ENCODE assay signal across 9 cellular contexts in the genomic region with DNA sequence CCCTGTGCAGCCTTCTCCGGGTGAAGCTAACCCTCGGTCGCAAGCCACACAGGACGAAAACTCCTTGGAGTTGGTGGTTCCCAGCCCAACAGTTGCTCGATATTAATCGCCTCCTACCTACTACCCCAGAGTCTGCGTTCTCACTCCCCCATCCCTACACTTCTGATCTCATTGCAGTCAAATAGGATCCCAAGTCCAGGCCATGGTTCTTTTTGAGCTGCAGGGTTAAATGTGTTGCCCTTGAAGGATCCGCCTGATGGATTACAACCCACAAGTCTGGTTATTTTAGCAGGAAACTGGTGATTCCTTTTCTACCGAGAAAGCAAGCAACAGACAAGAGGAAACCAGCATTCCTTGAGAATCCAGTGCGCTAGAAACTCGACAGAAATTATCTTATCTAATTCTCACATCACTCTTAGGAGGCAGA. TPM values are rescaled to one million over a fixed set of nuclear protein-coding genes. Genes with fewer than 3 reads are reported as not detected.
A peak's percentile ranks its signal among the peaks of the same experiment; 100 is the strongest.
DNase-seq lines count a peak whose midpoint lies in the region; ATAC-seq and TF ChIP-seq lines count a peak whose summit lies in the region.
"Had no signal": no experiment of that assay in that cellular context is flagged by ENCODE, and none has a peak within 500 bp of the region (broad histone marks: within the 10 kb centered on the region; RNA-seq: fewer than 3 reads in every experiment).

No MANE protein-coding gene starts in this region.

- DNase-seq in Panc1 (ENCODE audit: low read depth, low spot score) (no peak), epithelial cell of esophagus (ENCODE audit: low read depth) (no peak), neuronal stem cell (ENCODE audit: low spot score) (no peak), ACHN (no peak), NCI-H1436 treated with DMSO at 0.1 percent for 48 hours (lab: John Stamatoyannopoulos, UW) (no peak)
- no peak for DNase-seq in activated CD4-positive, alpha-beta T cell treated with anti-CD3 and anti-CD28 coated beads for 1 hour

- intact Hi-C loops in Panc1 (cut with micrococcal nuclease; ENCODE audit: unreplicated experiment): no loop called here

- H2BK12ac ChIP-seq in neuronal stem cell (ENCODE audit: low read length): no peak overlapping the region

- peak overlapping the region; percentile 79 for H2BK5ac ChIP-seq in neuronal stem cell (ENCODE audit: low read length)

- no peak overlapping the region for H3K23ac ChIP-seq in neuronal stem cell (ENCODE audit: low read depth, low read length, poor library complexity)

- ATAC-seq in Panc1 (no peak; the same call in 1 of the 2 replicates), GM21447 (IDR thresholded peaks at IDR 0.05; ENCODE audit: unreplicated experiment) (no peak)

- in situ Hi-C loops in Panc1 (cut with HindIII; ENCODE audit: low pct_unique_long_range_greater_than_20kb, low sequenced_read_pairs): no loop called here
- in situ Hi-C loops in ACHN (cut with HindIII; ENCODE audit: low pct_ligation_motif_present, low pct_unique_long_range_greater_than_20kb, low sequenced_read_pairs): no loop called here

- no peak overlapping the region for H4K91ac ChIP-seq in neuronal stem cell (ENCODE audit: low read depth, low read length, poor library complexity)

- no TSS peak for BruUV-seq in Panc1 (replicated peaks; lab: Mats Ljungman, UMichigan)

- no peak overlapping the region for H3K4ac ChIP-seq in neuronal stem cell (ENCODE audit: low read length)

- H3K36me3 ChIP-seq in Panc1 (ENCODE audit: control insufficient read depth, insufficient read depth, low read length) (no peaks in the 10 kb centered on the region), neuronal stem cell (replicated peaks in 1 of 2; ENCODE audit: control insufficient read depth in 2 of 2, insufficient read depth in 2 of 2, low read length in 2 of 2) (no peaks in the 10 kb centered on the region)

- peak overlapping the region; percentile 78 for H3K4me2 ChIP-seq in neuronal stem cell (ENCODE audit: insufficient read depth, low read length, poor library complexity, severe bottlenecking)

- H2AFZ ChIP-seq in neuronal stem cell (ENCODE audit: low read length): peak overlapping the region; percentile 96

- H3K79me1 ChIP-seq in neuronal stem cell (ENCODE audit: low read depth, low read length): no peaks in the 10 kb centered on the region

- no CpG with 5 or more reads among the region's 11 CpGs for WGBS in neuronal stem cell (ENCODE audit: extremely low coverage in 2 of 2, insufficient read length in 2 of 2, insufficient replicate concordance in 1 of 2), 2 donors

- no peaks in the 10 kb centered on the region for H3K27me3 ChIP-seq in Panc1 (ENCODE audit: control insufficient read depth, insufficient read depth, low read length)
- H3K27me3 ChIP-seq in neuronal stem cell (ENCODE audit: control insufficient read depth in 3 of 3, insufficient read depth in 3 of 3, low read depth in 1 of 3, low read length in 3 of 3): peaks cover 0 to 10% (median 0%) of the 10 kb centered on the region in 3 experiments

- no peak overlapping the region for H2AK5ac ChIP-seq in neuronal stem cell (ENCODE audit: low read depth, low read length)

- POLR2A ChIA-PET in Panc1 (lab: Charles Lee): no interaction called here

- CTCF ChIA-PET in Panc1 (lab: Charles Lee): no interaction called here

- no peaks in the 10 kb centered on the region for H3K9me3 ChIP-seq in Panc1 (ENCODE audit: control insufficient read depth, insufficient read depth, low read depth, low read length)
- H3K9me3 ChIP-seq in neuronal stem cell (replicated peaks in 1 of 2; ENCODE audit: control insufficient read depth in 2 of 2, insufficient read depth in 1 of 2, low read depth in 1 of 2, low read length in 2 of 2): no peaks in the 10 kb centered on the region

- H3K27ac ChIP-seq in Panc1 (ENCODE audit: low read length) (peak overlapping the region; percentile 34), neuronal stem cell (replicated peaks; ENCODE audit: low read length) (no peak overlapping the region)

- peak overlapping the region; percentile 96 for H3K18ac ChIP-seq in neuronal stem cell (ENCODE audit: low read length)

- no peak overlapping the region for H4K8ac ChIP-seq in neuronal stem cell (ENCODE audit: low read depth, low read length)

- H3K14ac ChIP-seq in neuronal stem cell (ENCODE audit: low read length): no peak overlapping the region

- H3K9ac ChIP-seq in neuronal stem cell (ENCODE audit: low read depth, low read length, poor library complexity): peak overlapping the region; percentile 94

- H3K4me3 ChIP-seq in GM08714 (ENCODE audit: low read length): peak overlapping the region; percentile 77; the same call in 1 of the 2 replicates
- peak overlapping the region; percentile 75 for H3K4me3 ChIP-seq in Panc1 (ENCODE audit: low read depth in 2 of 2, low read length in 2 of 2)
- H3K4me3 ChIP-seq in epithelial cell of esophagus (ENCODE audit: low read length): peak overlapping the region; percentile 74
- peak overlapping the region; percentile 83 to 96 for H3K4me3 ChIP-seq in neuronal stem cell (ENCODE audit: low read length in 2 of 2)

- TF ChIP-seq CTCF in Panc1 (IDR thresholded peaks at IDR 0.05) (no peak), epithelial cell of esophagus (IDR thresholded peaks at IDR 0.05; ENCODE audit: insufficient read depth, low read depth, low read length, missing control alignments) (no peak)

- H2BK120ac ChIP-seq in neuronal stem cell (ENCODE audit: low read depth, low read length): no peak overlapping the region

- peaks cover 3% of the 10 kb centered on the region; the same call in 1 of the 2 replicates for H3K4me1 ChIP-seq in Panc1 (ENCODE audit: control insufficient read depth, insufficient read depth, low read length)
- peaks cover 4 to 26% of the 10 kb centered on the region in 2 donors for H3K4me1 ChIP-seq in neuronal stem cell (ENCODE audit: control insufficient read depth in 2 of 2, insufficient read depth in 1 of 2, low read depth in 1 of 2, low read length in 2 of 2)

- H2BK15ac ChIP-seq in neuronal stem cell (ENCODE audit: low read length): peak overlapping the region; percentile 62

RNA-seq across cellular contexts. Expression of a gene that starts 0.8 kb away (rescaled TPM):
- total RNA-seq in Panc1 (2021; ENCODE audit: unreplicated experiment): 37.1 TPM
- polyA plus RNA-seq in Panc1 (2012; ENCODE audit: insufficient read length): 14.5 TPM
- 16.7 TPM for polyA plus RNA-seq in neuronal stem cell (2013, experiment 1 of 2)
- 17.6 TPM for polyA plus RNA-seq in neuronal stem cell (2013, experiment 2 of 2)

RNA-seq across cellular contexts. Expression of a gene that starts 40.1 kb away (rescaled TPM):
- total RNA-seq in Panc1 (2021; ENCODE audit: unreplicated experiment): not detected
- polyA plus RNA-seq in Panc1 (2012; ENCODE audit: insufficient read length): not detected
- not detected for polyA plus RNA-seq in neuronal stem cell (2013, experiment 1 of 2)
- 0.10 TPM for polyA plus RNA-seq in neuronal stem cell (2013, experiment 2 of 2)
- total RNA-seq: T-helper 1 cell treated with Interleukin-12 subunit alpha and Interleukin-12 subunit beta and Interleukin-4 antibody, amounts not matched to agents 30 ng/mL and 1 ng/mL, for 36 hours had no signal
